9 cellular contexts compared by ENCODE assay signal in the genomic region with DNA sequence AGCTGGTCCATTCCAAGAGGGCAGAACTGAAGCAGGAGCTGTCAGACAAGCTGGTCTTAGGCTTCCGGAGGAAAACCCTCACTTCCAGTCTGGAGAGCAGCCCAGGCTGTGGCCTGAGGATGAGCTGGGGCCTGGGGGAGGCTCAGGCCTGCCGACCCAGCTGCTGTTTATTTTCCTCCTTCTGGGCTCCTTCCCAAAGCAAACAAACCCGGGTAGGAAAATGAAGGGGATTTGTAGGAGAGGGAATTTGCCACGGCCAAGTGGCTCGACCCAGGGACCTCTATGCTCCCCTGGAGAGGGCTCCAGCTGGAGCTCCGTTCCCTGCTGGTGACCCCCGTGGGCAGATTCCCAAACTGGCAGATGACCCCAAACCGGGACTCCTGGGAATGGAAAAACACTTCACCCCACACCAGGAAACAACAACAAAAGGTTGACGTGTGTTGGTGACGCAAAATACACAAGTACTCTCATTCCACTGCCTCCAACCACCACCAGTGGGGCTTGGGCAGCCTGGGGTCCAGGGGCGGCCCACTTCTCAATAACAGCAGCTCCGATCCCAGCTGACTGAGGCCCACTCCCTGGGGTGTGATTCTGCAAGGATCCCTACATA. TPM values are rescaled to one million over a fixed set of nuclear protein-coding genes. Genes with fewer than 3 reads are reported as not detected.
DNase-seq lines count a peak whose midpoint lies in the region; FAIRE-seq and TF ChIP-seq lines count a peak whose summit lies in the region.
"Had no signal": no experiment of that assay in that cellular context is flagged by ENCODE, and none has a peak within 500 bp of the region (broad histone marks: within the 10 kb centered on the region; RNA-seq: fewer than 3 reads in every experiment).

No MANE protein-coding gene starts in this region.

- FAIRE-seq in astrocyte (lab: Jason Lieb, UNC): no peak

- DNase-seq in NCI-H2227 (lab: John Stamatoyannopoulos, UW; ENCODE audit: unreplicated experiment): peak; percentile 27
- no peak for DNase-seq in NCI-H2227 treated with DMSO at 0.1 percent for 48 hours (lab: John Stamatoyannopoulos, UW)
- DNase-seq in astrocyte (ENCODE audit: low read depth): peak; percentile 90
- DNase-seq in hepatocyte (ENCODE audit: low spot score): peak; percentile 60
- DNase-seq in spleen: no peak
- no peak for DNase-seq in stimulated activated CD4-positive, alpha-beta T cell treated with anti-CD3 and anti-CD28 coated beads, Interleukin-4, amount 100 ng/mL, for 24 hours
- no peak for DNase-seq in activated naive CD4-positive, alpha-beta T cell treated with Interleukin-2 at 50 U/mL for 16 hours
- no peak for DNase-seq in cortex of kidney (lab: John Stamatoyannopoulos, UW)
- DNase-seq: CD4-positive, CD25-positive, alpha-beta regulatory T cell had no signal

- H3K9me3 ChIP-seq in astrocyte (ENCODE audit: insufficient read depth, low read depth, low read length) (no peaks in the 10 kb centered on the region), hepatocyte (ENCODE audit: low read depth) (no peaks in the 10 kb centered on the region), spleen (no peaks in the 10 kb centered on the region)

- H3K27me3 ChIP-seq in astrocyte (ENCODE audit: insufficient read depth, low read length): no peaks in the 10 kb centered on the region
- H3K27me3 ChIP-seq in hepatocyte: no peaks in the 10 kb centered on the region
- peaks cover 0 to 11% (median 0%) of the 10 kb centered on the region in 7 donors for H3K27me3 ChIP-seq in spleen (replicated peaks in 1 of 7)

- peak overlapping the region; percentile 23 for H3K4me3 Mint-ChIP-seq in astrocyte (ENCODE audit: unreplicated experiment)
- H3K4me3 Mint-ChIP-seq: CD4-positive, CD25-positive, alpha-beta regulatory T cell had no signal

- H3K9ac ChIP-seq in astrocyte (ENCODE audit: low read length): peak overlapping the region; percentile 50

- H3K9me3 Mint-ChIP-seq in astrocyte (ENCODE audit: unreplicated experiment): no peaks in the 10 kb centered on the region
- H3K9me3 Mint-ChIP-seq: CD4-positive, CD25-positive, alpha-beta regulatory T cell had no signal

- peaks cover 40% of the 10 kb centered on the region for H4K20me1 ChIP-seq in astrocyte (ENCODE audit: insufficient read depth, low read length)
- H4K20me1 ChIP-seq in hepatocyte (ENCODE audit: insufficient read depth, poor library complexity, severe bottlenecking): peaks cover 91% of the 10 kb centered on the region

- H2AFZ ChIP-seq in astrocyte (ENCODE audit: low read depth, low read length) (no peak overlapping the region), hepatocyte (no peak overlapping the region)

- H3K4me1 ChIP-seq in astrocyte (ENCODE audit: insufficient read depth, low read length): peaks cover 38% of the 10 kb centered on the region
- peaks cover 59% of the 10 kb centered on the region for H3K4me1 ChIP-seq in hepatocyte (ENCODE audit: insufficient read depth)
- peaks cover 16 to 96% (median 49%) of the 10 kb centered on the region in 6 donors for H3K4me1 ChIP-seq in spleen

- no peaks in the 10 kb centered on the region for H3K9me2 ChIP-seq in hepatocyte (replicated peaks; ENCODE audit: insufficient read depth)

- intact Hi-C loops in spleen (cut with DNase I; ENCODE audit: low total_unique reads): no loop called here

- H3K4me1 Mint-ChIP-seq in astrocyte (ENCODE audit: low read depth, unreplicated experiment): peaks cover 62% of the 10 kb centered on the region
- H3K4me1 Mint-ChIP-seq: CD4-positive, CD25-positive, alpha-beta regulatory T cell had no signal

- peak overlapping the region; percentile 81 for H3K27ac ChIP-seq in astrocyte (ENCODE audit: low read depth, low read length)
- H3K27ac ChIP-seq in hepatocyte: peak overlapping the region; percentile 79
- peak overlapping the region in 7 of 8 donors; percentile 62 to 83 (median 73) for H3K27ac ChIP-seq in spleen

- H3K36me3 ChIP-seq in astrocyte (ENCODE audit: insufficient read depth, low read length): no peaks in the 10 kb centered on the region
- H3K36me3 ChIP-seq in hepatocyte (replicated peaks; ENCODE audit: insufficient read depth, low read depth): no peaks in the 10 kb centered on the region
- H3K36me3 ChIP-seq in spleen: no peaks in the 10 kb centered on the region

- no peak for TF ChIP-seq CTCF in astrocyte (IDR thresholded peaks at IDR 0.05; ENCODE audit: insufficient read depth, low read depth, low read length)
- no peak for TF ChIP-seq CTCF in hepatocyte (IDR thresholded peaks at IDR 0.05; ENCODE audit: poor library complexity)
- peak in 2 of 11 experiments; percentile 22 to 23 for TF ChIP-seq CTCF in spleen (IDR thresholded peaks at IDR 0.05 in 8 of 11, conservative IDR thresholded peaks at IDR 0.05 in 3 of 11)

- peak overlapping the region; percentile 79 for H3K4me2 ChIP-seq in astrocyte (ENCODE audit: low read length)
- peak overlapping the region; percentile 61 for H3K4me2 ChIP-seq in hepatocyte

- TF ChIP-seq POLR2A in spleen (IDR thresholded peaks at IDR 0.05): no peak

- H3K4me3 ChIP-seq in astrocyte (ENCODE audit: insufficient read depth, low read depth, low read length) (no peak overlapping the region), hepatocyte (no peak overlapping the region), spleen (no peak overlapping the region)

- no peak overlapping the region for H3K27ac Mint-ChIP-seq in astrocyte (ENCODE audit: unreplicated experiment)

- peaks cover 35% of the 10 kb centered on the region for H3K79me2 ChIP-seq in astrocyte (ENCODE audit: insufficient read depth, low read length)
- peaks cover 93% of the 10 kb centered on the region for H3K79me2 ChIP-seq in hepatocyte

- H3K36me3 Mint-ChIP-seq in astrocyte (ENCODE audit: low read depth, unreplicated experiment): peaks cover 18% of the 10 kb centered on the region
- H3K36me3 Mint-ChIP-seq: CD4-positive, CD25-positive, alpha-beta regulatory T cell had no signal

- H3K27me3 Mint-ChIP-seq in astrocyte (ENCODE audit: low read depth, unreplicated experiment): no peaks in the 10 kb centered on the region

- WGBS in hepatocyte (ENCODE audit: low lambda C conversion rate, missing lambda C conversion rate): 52% methylated on average over 12 of the region's 12 CpGs
- WGBS in spleen, 5 donors: 28 to 37% (median 31%) methylated on average over 10 to 12 of the region's 12 CpGs

RNA-seq across cellular contexts. Expression of a gene that starts 8.8 kb away (rescaled TPM):
- total RNA-seq in astrocyte (236 TPM in 2 replicates), hepatocyte (162 and 209 TPM in 2 replicates), spleen (10 to 100 TPM; 17.3 to 73.1 (median 45.3) TPM)
- polyA plus RNA-seq in hepatocyte (191 and 214 TPM in 2 replicates), spleen (10 to 100 TPM; 13.7 to 17.4 (median 14.3) TPM)

RNA-seq across cellular contexts. Expression of a gene that starts 34.1 kb away (rescaled TPM):
- total RNA-seq in astrocyte: 81.5 and 110 TPM in 2 replicates
- total RNA-seq in hepatocyte: 62.6 and 66.2 TPM in 2 replicates
- polyA plus RNA-seq in hepatocyte: 109 and 110 TPM in 2 replicates
- total RNA-seq in spleen: 1 to 10 TPM; 5.5 to 7.1 (median 6.0) TPM
- polyA plus RNA-seq in spleen: 1 to 10 TPM; 3.3 to 5.1 (median 3.5) TPM

RNA-seq across cellular contexts. Expression of a gene that starts 35.1 kb away (rescaled TPM):
- total RNA-seq in astrocyte (446 and 584 TPM in 2 replicates), hepatocyte (239 and 290 TPM in 2 replicates), spleen (10 to 100 TPM; 14.8 to 30.8 (median 16.7) TPM)
- polyA plus RNA-seq in hepatocyte (88.0 and 92.0 TPM in 2 replicates), spleen (10 to 100 TPM in 1 of 3 donors, 1 to 10 TPM in 2; 9.6 to 18.9 (median 9.9) TPM)
- total RNA-seq: CD4-positive, CD25-positive, alpha-beta regulatory T cell had no signal

RNA-seq across cellular contexts. Expression of a gene that starts 43.2 kb away (rescaled TPM):
- total RNA-seq in astrocyte: 0.46 and 0.52 TPM in 2 replicates
- total RNA-seq in hepatocyte: 0.03 and 0.08 TPM in 2 replicates
- polyA plus RNA-seq in hepatocyte: 0.18 and 0.44 TPM in 2 replicates
- 1 to 10 TPM in 5 of 7 donors, under 1 TPM in 2; 0.83 to 8.4 (median 1.7) TPM for total RNA-seq in spleen
- polyA plus RNA-seq in spleen: under 1 TPM; 0.33 to 0.58 (median 0.54) TPM

RNA-seq across cellular contexts. Expression of a gene that starts 58.3 kb away (rescaled TPM):
- total RNA-seq in astrocyte (47.4 and 56.1 TPM in 2 replicates), hepatocyte (47.7 and 51.8 TPM in 2 replicates), spleen (10 to 100 TPM; 17.0 to 43.9 (median 26.0) TPM)
- polyA plus RNA-seq in hepatocyte (85.1 and 87.8 TPM in 2 replicates), spleen (10 to 100 TPM; 38.9 to 62.7 (median 60.9) TPM)

Comparison
In these comparisons a context has a peak if more than half of its experiments do, and no peak if none do; other contexts are left out.
1. DNase-seq: peak in NCI-H2227 (single experiment), astrocyte (single experiment) and hepatocyte (single experiment); none in NCI-H2227 treated with DMSO at 0.1 percent for 48 hours (single experiment), spleen (single experiment), stimulated activated CD4-positive, alpha-beta T cell treated with anti-CD3 and anti-CD28 coated beads, Interleukin-4, amount 100 ng/mL, for 24 hours (single experiment), activated naive CD4-positive, alpha-beta T cell treated with Interleukin-2 at 50 U/mL for 16 hours (single experiment) and cortex of kidney (single experiment).
2. Peak in every context shown above with its lines, with median percentiles within 50 percentile points of each other: H3K27ac ChIP-seq.